Comparison of ENCODE assay signal across 8 cellular contexts in the genomic region with DNA sequence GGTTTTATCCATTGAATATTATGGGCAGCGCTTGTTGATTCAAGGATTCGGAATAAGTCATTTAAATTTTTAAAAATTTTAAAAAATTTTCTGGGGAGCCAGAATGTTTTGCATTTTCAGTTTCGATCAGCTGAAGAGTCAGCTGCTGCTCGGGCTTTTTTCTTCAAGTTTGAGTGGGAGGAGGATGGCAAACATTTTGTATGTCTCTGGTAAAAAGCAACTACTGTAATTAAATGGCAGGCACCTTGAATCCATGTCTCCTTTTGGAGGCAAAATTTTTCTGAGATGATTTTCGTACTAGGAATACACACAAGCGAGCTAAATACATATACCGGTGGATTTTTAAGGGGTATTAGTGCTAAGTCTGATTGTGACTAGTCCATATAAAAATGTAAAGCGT. TPM values are rescaled to one million over a fixed set of nuclear protein-coding genes. Genes with fewer than 3 reads are reported as not detected.
DNase-seq lines count a peak whose midpoint lies in the region; ATAC-seq and TF ChIP-seq lines count a peak whose summit lies in the region.

No MANE protein-coding gene starts in this region.

- peak overlapping the region; percentile 98 for H3K4me3 Mint-ChIP-seq in activated naive CD4-positive, alpha-beta T cell treated with anti-CD3 and anti-CD28 coated beads, Interleukin-2, amount 50 U/mL, for 24 hours

- peak; percentile 27 for ATAC-seq in GM21529 (IDR thresholded peaks at IDR 0.05; ENCODE audit: unreplicated experiment)

- H3K36me3 Mint-ChIP-seq in activated naive CD4-positive, alpha-beta T cell treated with anti-CD3 and anti-CD28 coated beads, Interleukin-2, amount 50 U/mL, for 24 hours = peaks cover 4% of the 10 kb centered on the region

- H3K4me3 ChIP-seq in GM08714 (ENCODE audit: low read length) = peak overlapping the region; percentile 97
- H3K4me3 ChIP-seq in iPS-11a (ENCODE audit: low read depth, low read length) = peak overlapping the region; percentile 92
- peak overlapping the region; percentile 71 to 92 (median 86) for H3K4me3 ChIP-seq in spleen

- peaks cover 27% of the 10 kb centered on the region for H3K4me1 Mint-ChIP-seq in activated naive CD4-positive, alpha-beta T cell treated with anti-CD3 and anti-CD28 coated beads, Interleukin-2, amount 50 U/mL, for 24 hours

- WGBS in spleen, 5 donors = 0% methylated on average over 8 of the region's 8 CpGs

- H3K27me3 Mint-ChIP-seq in activated naive CD4-positive, alpha-beta T cell treated with anti-CD3 and anti-CD28 coated beads, Interleukin-2, amount 50 U/mL, for 24 hours = no peaks in the 10 kb centered on the region

- DNase-seq in Kasumi-1 (lab: John Stamatoyannopoulos, UW) (peak; percentile 52), spleen (no peak), NCI-H2029 (lab: John Stamatoyannopoulos, UW) (no peak), DMS114 treated with DMSO at 0.1 percent for 48 hours (lab: John Stamatoyannopoulos, UW; ENCODE audit: unreplicated experiment) (no peak)

- H3K27ac Mint-ChIP-seq in activated naive CD4-positive, alpha-beta T cell treated with anti-CD3 and anti-CD28 coated beads, Interleukin-2, amount 50 U/mL, for 24 hours = peak overlapping the region; percentile 98

- intact Hi-C loops in spleen (cut with DNase I; ENCODE audit: low total_unique reads) = no loop called here

- peaks cover 0 to 23% (median 19%) of the 10 kb centered on the region in 6 donors for H3K36me3 ChIP-seq in spleen

- H3K4me1 ChIP-seq in spleen = peaks cover 21 to 71% (median 45%) of the 10 kb centered on the region in 6 donors

- peak overlapping the region; percentile 93 to 98 (median 94) for H3K27ac ChIP-seq in spleen

- TF ChIP-seq POLR2A in spleen (IDR thresholded peaks at IDR 0.05) = no peak

- no peaks in the 10 kb centered on the region for H3K27me3 ChIP-seq in spleen (replicated peaks in 1 of 7)

- H3K9me3 ChIP-seq in spleen = no peaks in the 10 kb centered on the region

- H3K9me3 Mint-ChIP-seq in activated naive CD4-positive, alpha-beta T cell treated with anti-CD3 and anti-CD28 coated beads, Interleukin-2, amount 50 U/mL, for 24 hours = no peaks in the 10 kb centered on the region

- TF ChIP-seq CTCF in spleen (IDR thresholded peaks at IDR 0.05 in 8 of 11, conservative IDR thresholded peaks at IDR 0.05 in 3 of 11) = no peak

RNA-seq across cellular contexts. Expression of gene C3orf38, which starts 0.6 kb away (rescaled TPM):
- 10 to 100 TPM; 25.3 to 41.2 (median 33.9) TPM for total RNA-seq in spleen
- 10 to 100 TPM in 1 of 3 donors, 1 to 10 TPM in 2; 8.1 to 12.5 (median 9.4) TPM for polyA plus RNA-seq in spleen

Comparison
In these comparisons a context has a peak if more than half of its experiments do, and no peak if none do; other contexts are left out.
1. DNase-seq: peak in Kasumi-1 (2 of 2); none in spleen (single experiment), NCI-H2029 (single experiment) and DMS114 treated with DMSO at 0.1 percent for 48 hours (single experiment).
2. Peak in every context shown above with its lines, with median percentiles within 50 percentile points of each other: H3K4me3 ChIP-seq.